Comparison of ENCODE assay signal across 29 cellular contexts in genomic region chr2:202344178-202344577, GRCh38. TPM values are rescaled to one million over a fixed set of nuclear protein-coding genes. Genes with fewer than 3 reads are reported as not detected.
DNase-seq lines count a peak whose midpoint lies in the region; ATAC-seq, FAIRE-seq and TF ChIP-seq lines count a peak whose summit lies in the region.
"Had no signal": no experiment of that assay in that cellular context is flagged by ENCODE, and none has a peak within 500 bp of the region (broad histone marks: within the 10 kb centered on the region; RNA-seq: fewer than 3 reads in every experiment).

No MANE protein-coding gene starts in this region.

- FAIRE-seq in HepG2 (lab: Jason Lieb, UNC) = no peak
- FAIRE-seq: D721Med, GM19239, H54, RCC 7860 had no signal

- intact Hi-C loops in left ventricle myocardium superior (cut with micrococcal nuclease) = no loop called here
- intact Hi-C loops in sigmoid colon (cut with DNase I) = no loop called here
- intact Hi-C loops in HepG2 (cut with micrococcal nuclease; ENCODE audit: unreplicated experiment) = no loop called here

- WGBS in sigmoid colon, 2 donors = 58 to 64% methylated on average over 1 of the region's 1 CpG
- WGBS in HepG2 (ENCODE audit: low lambda C conversion rate) = 8% methylated on average over 1 of the region's 1 CpG

- TF ChIP-seq POLR2A in sigmoid colon (IDR thresholded peaks at IDR 0.05) (no peak), HepG2 (IDR thresholded peaks at IDR 0.05; ENCODE audit: insufficient read depth in 1 of 2, low read depth in 2 of 2, low read length in 2 of 2) (no peak)

- in situ Hi-C loops in HepG2 (cut with HindIII; ENCODE audit: extremely low pct_ligation_motif_present, low pct_unique_long_range_greater_than_20kb) = no loop called here

- POLR2A ChIA-PET in HepG2 (lab: Yijun Ruan, JAX) = no interaction called here

- no TSS peak for BruUV-seq in HepG2 (replicated peaks; lab: Mats Ljungman, UMichigan)

- no peaks in the 10 kb centered on the region for H3K36me3 ChIP-seq in H7 (replicated peaks; ENCODE audit: control insufficient read depth, insufficient read depth, low read length)
- H3K36me3 ChIP-seq in sigmoid colon = no peaks in the 10 kb centered on the region
- no peaks in the 10 kb centered on the region for H3K36me3 ChIP-seq in HepG2 (replicated peaks in 1 of 2; ENCODE audit: control insufficient read depth in 1 of 2, insufficient read depth in 2 of 2, low read length in 2 of 2)
- H3K36me3 ChIP-seq: brain microvascular endothelial cell, heart left ventricle had no signal

- ATAC-seq in left ventricle myocardium superior (no peak), HepG2 (no peak)
- ATAC-seq: activated CD4-positive, alpha-beta T cell treated with anti-CD3 and anti-CD28 coated beads for 36 hours; heart left ventricle; natural killer cell treated with Interleukin-12 subunit alpha and Interleukin-12 subunit beta and Interleukin-15 and Interleukin-18, amount 100 ng/mL, for 72 hours; psoas muscle had no signal

- no peaks in the 10 kb centered on the region for H3K9me3 ChIP-seq in sigmoid colon
- no peaks in the 10 kb centered on the region for H3K9me3 ChIP-seq in HepG2 (ENCODE audit: low read length)
- H3K9me3 ChIP-seq: heart left ventricle, psoas muscle had no signal

- H3K4me3 ChIP-seq in H7 (ENCODE audit: insufficient read depth, low read depth, low read length) (no peak overlapping the region), choroid plexus epithelial cell (ENCODE audit: low read depth, low read length) (no peak overlapping the region), sigmoid colon (no peak overlapping the region), HepG2 (replicated peaks in 1 of 3; ENCODE audit: insufficient read depth in 1 of 3, low read depth in 2 of 3, low read length in 3 of 3) (no peak overlapping the region)
- H3K4me3 ChIP-seq: heart left ventricle, lung, psoas muscle had no signal

- no peak for TF ChIP-seq RAD21 in HepG2 (CRISPR knock-in tag; IDR thresholded peaks at IDR 0.05)

- H3K27ac ChIP-seq in sigmoid colon (no peak overlapping the region), HepG2 (ENCODE audit: extremely low read length, insufficient read depth, low read length) (no peak overlapping the region)
- H3K27ac ChIP-seq: brain microvascular endothelial cell, heart left ventricle, psoas muscle had no signal

- CTCF ChIA-PET in HepG2 (lab: Yijun Ruan, JAX; ENCODE audit: low intra/inter-chr PET ratio, low total read pairs) = no interaction called here

- H4K20me1 ChIP-seq in HepG2 (ENCODE audit: insufficient read depth, low read length) = no peaks in the 10 kb centered on the region

- H3K4me2 ChIP-seq in HepG2 (ENCODE audit: low read depth, low read length) = no peak overlapping the region

- H3K79me2 ChIP-seq in HepG2 (ENCODE audit: insufficient read depth, low read length) = no peaks in the 10 kb centered on the region

- H3K27me3 ChIP-seq in H7 (ENCODE audit: control insufficient read depth, insufficient read depth, low read length) (no peaks in the 10 kb centered on the region), sigmoid colon (no peaks in the 10 kb centered on the region), HepG2 (ENCODE audit: control insufficient read depth in 1 of 2, insufficient read depth in 2 of 2, low read length in 2 of 2) (no peaks in the 10 kb centered on the region)
- H3K27me3 ChIP-seq: brain microvascular endothelial cell, heart left ventricle had no signal

- H3K9ac ChIP-seq in HepG2 (ENCODE audit: insufficient read depth, low read depth, low read length) = no peak overlapping the region

- no peak overlapping the region for H2AFZ ChIP-seq in HepG2 (ENCODE audit: low read length)

- TF ChIP-seq EP300 in sigmoid colon (IDR thresholded peaks at IDR 0.05) (no peak), HepG2 (IDR thresholded peaks at IDR 0.05; ENCODE audit: low read depth in 2 of 2, low read length in 2 of 2) (no peak), HepG2 (CRISPR knock-in tag; IDR thresholded peaks at IDR 0.05; ENCODE audit: borderline replicate concordance) (no peak)

- no peaks in the 10 kb centered on the region for H3K4me1 ChIP-seq in sigmoid colon
- H3K4me1 ChIP-seq in HepG2 (ENCODE audit: insufficient read depth, low read length) = peaks cover 5% of the 10 kb centered on the region
- H3K4me1 ChIP-seq: heart left ventricle, psoas muscle had no signal

- TF ChIP-seq CTCF in choroid plexus epithelial cell (conservative IDR thresholded peaks at IDR 0.05; ENCODE audit: low read depth, low read length) (no peak), sigmoid colon (IDR thresholded peaks at IDR 0.05) (no peak), HepG2 (CRISPR knock-in tag; IDR thresholded peaks at IDR 0.05) (no peak)

- DNase-seq in H7 (peak; percentile 46), M059J (ENCODE audit: low read depth) (peak; percentile 21), choroid plexus epithelial cell (ENCODE audit: low read depth) (peak; percentile 15), iPS-NIHi7 (ENCODE audit: extremely low spot score) (peak; percentile 56), left ventricle myocardium superior (no peak), NCI-H345 (lab: John Stamatoyannopoulos, UW) (no peak), sigmoid colon (no peak), HepG2 (ENCODE audit: low spot score) (no peak)
- DNase-seq: ACHN; activated CD4-positive, alpha-beta T cell treated with anti-CD3 and anti-CD28 coated beads for 36 hours; amniotic stem cell; brain microvascular endothelial cell; CD4-positive, alpha-beta memory T cell; effector CD4-positive, alpha-beta T cell; heart left ventricle; NCI-H1105; NCI-H187 treated with DMSO at 0.1 percent for 48 hours; NCI-H526; psoas muscle; stimulated activated CD4-positive, alpha-beta T cell treated with anti-CD3 and anti-CD28 coated beads, Interleukin-15, amount 100 ng/mL, for 24 hours; stimulated activated CD4-positive, alpha-beta T cell treated with anti-CD3 and anti-CD28 coated beads, Interleukin-4, amount 100 ng/mL, for 4 hours; SW 1271; T-helper 9 cell had no signal

TF ChIP-seq in HepG2, 621 proteins besides CTCF, POLR2A, EP300 and RAD21 (continues in another document):
- no peak for TF ChIP-seq SMARCC2 (IDR thresholded peaks at IDR 0.05)
- no peak for TF ChIP-seq TEF (CRISPR knock-in tag; IDR thresholded peaks at IDR 0.05)
- no peak for TF ChIP-seq ZNF703 (CRISPR knock-in tag; IDR thresholded peaks at IDR 0.05; ENCODE audit: borderline replicate concordance)
- TF ChIP-seq SMC3 (IDR thresholded peaks at IDR 0.05; ENCODE audit: low read length) = no peak
- TF ChIP-seq HNF4G (IDR thresholded peaks at IDR 0.05; ENCODE audit: borderline replicate concordance, low read depth, low read length) = no peak
- TF ChIP-seq HNF4G (CRISPR knock-in tag; IDR thresholded peaks at IDR 0.05; ENCODE audit: borderline replicate concordance, low read depth) = no peak
- no peak for TF ChIP-seq ZNF678 (CRISPR knock-in tag; IDR thresholded peaks at IDR 0.05)

RNA-seq across cellular contexts. Expression of gene BMPR2, which starts 31.9 kb away (rescaled TPM):
- 10.3 and 15.9 TPM in 2 replicates for total RNA-seq in H7 (2014; rRNA removed; shearing (Covaris generic))
- total RNA-seq in M059J (2014; rRNA removed; shearing (Covaris generic)) = 14.6 and 16.7 TPM in 2 replicates
- total RNA-seq in left ventricle myocardium superior (50.0 TPM), sigmoid colon (10 to 100 TPM; 49.9 to 74.9 (median 63.3) TPM), HepG2 (2016; rRNA removed; fragmentation: Illumina TruSeq; extraction: Trizol) (5.5 and 7.4 TPM in 2 replicates)
- polyA plus RNA-seq in sigmoid colon (1 to 10 TPM; 2.5 to 9.1 (median 4.2) TPM), HepG2 (2011; rRNA removed) (9.9 and 10.3 TPM in 2 replicates)
- 13.2 and 14.1 TPM in 2 replicates for total RNA-seq in HepG2 (2016; cell fraction: cytosol; rRNA removed; fragmentation: Illumina TruSeq; extraction: Trizol; ENCODE audit: low read depth)
- total RNA-seq in HepG2 (2016; cell fraction: insoluble cytoplasmic fraction; rRNA removed; fragmentation: Illumina TruSeq; extraction: Trizol) = 5.4 and 6.0 TPM in 2 replicates
- 5.9 and 6.9 TPM in 2 replicates for total RNA-seq in HepG2 (2016; cell fraction: membrane; rRNA removed; fragmentation: Illumina TruSeq; extraction: Trizol)
- 8.1 and 8.5 TPM in 2 replicates for total RNA-seq in HepG2 (2016; cell fraction: nucleus; rRNA removed; fragmentation: Illumina TruSeq; extraction: Trizol)
- polyA plus RNA-seq in HepG2 (2011; cell fraction: cytosol; rRNA removed) = 5.9 and 9.5 TPM in 2 replicates
- 4.3 and 4.8 TPM in 2 replicates for polyA plus RNA-seq in HepG2 (2011; cell fraction: nucleus; rRNA removed)
- 7.1 and 8.8 TPM in 2 replicates for polyA plus RNA-seq in HepG2 (2012)
- 0.36 and 0.44 TPM in 2 replicates for polyA plus RNA-seq in HepG2 (2016; cell fraction: cytosol; fragmentation: Illumina TruSeq; extraction: Trizol; ENCODE audit: low read depth)
- 8.8 and 9.2 TPM in 2 replicates for polyA plus RNA-seq in HepG2 (2016; cell fraction: insoluble cytoplasmic fraction; fragmentation: Illumina TruSeq; extraction: Trizol; ENCODE audit: low read depth)
- 2.0 and 2.2 TPM in 2 replicates for polyA plus RNA-seq in HepG2 (2016; cell fraction: membrane; fragmentation: Illumina TruSeq; extraction: Trizol; ENCODE audit: low read depth)
- polyA plus RNA-seq in HepG2 (2016; cell fraction: nucleus; fragmentation: Illumina TruSeq; extraction: Trizol; ENCODE audit: insufficient read depth, low read depth) = 10.9 and 11.7 TPM in 2 replicates
- polyA minus RNA-seq in HepG2 (2011; rRNA and poly(A)+ RNA removed; ENCODE audit: low replicate concordance) = 15.2 and 16.0 TPM in 2 replicates
- 21.4 and 27.0 TPM in 2 replicates for polyA minus RNA-seq in HepG2 (2011; cell fraction: cytosol; rRNA and poly(A)+ RNA removed)
- polyA minus RNA-seq in HepG2 (2011; cell fraction: nucleus; rRNA and poly(A)+ RNA removed) = 16.5 and 23.7 TPM in 2 replicates

Comparison
In these comparisons a context has a peak if more than half of its experiments do, and no peak if none do; other contexts are left out.
1. DNase-seq: peak in H7 (single experiment), M059J (single experiment), choroid plexus epithelial cell (single experiment) and iPS-NIHi7 (single experiment); none in left ventricle myocardium superior (single experiment), NCI-H345 (single experiment), sigmoid colon (single experiment) and HepG2 (single experiment).